20 cellular contexts compared by ENCODE assay signal in the genomic region with DNA sequence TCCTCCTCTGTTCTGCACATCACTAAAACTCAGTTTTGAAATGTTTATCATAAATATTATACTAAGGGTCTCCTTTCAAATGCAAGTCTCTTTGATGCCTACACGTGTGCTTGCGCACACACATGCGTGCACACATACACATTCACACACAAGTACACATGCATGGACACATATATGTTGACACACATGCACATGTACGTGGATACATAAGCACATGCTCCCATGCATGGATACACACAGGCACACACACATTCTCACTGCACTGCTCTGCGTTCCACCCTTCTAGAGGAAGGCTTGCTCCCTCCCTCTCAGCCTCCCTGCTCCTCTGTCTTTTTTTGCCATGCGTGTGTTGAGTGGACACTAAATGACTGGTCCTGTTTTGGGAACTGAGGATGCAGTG.
"Had no signal": no experiment of that assay in that cellular context is flagged by ENCODE, and none has a peak within 500 bp of the region (broad histone marks: within the 10 kb centered on the region; RNA-seq: fewer than 3 reads in every experiment).

No MANE protein-coding gene starts in this region.

- H3K36me3 ChIP-seq: MG63, SJSA1 had no signal

- H3K27ac ChIP-seq: SJSA1, SK-N-MC had no signal

- FAIRE-seq: RCC 7860 had no signal

- H3K9me3 ChIP-seq: MG63, SJSA1 had no signal

- H3K4me1 ChIP-seq: SJSA1 had no signal

- H3K27me3 ChIP-seq: MG63, SJSA1 had no signal

- H3K4me3 ChIP-seq: MG63, SJSA1, SK-N-MC had no signal

- DNase-seq: IMR-90, Karpas-422, KG1, MG63, NCI-H1092 treated with DMSO at 0.1 percent for 48 hours, NCI-H1436, NCI-H187, NCI-H2029, NCI-H2081 treated with DMSO at 0.1 percent for 48 hours, NCI-H2171, NCI-H226, NCI-H446, NCI-H510A treated with DMSO at 0.1 percent for 48 hours, NCI-H526, Right ventricle myocardium superior, RPMI8226, SIG-M5 had no signal
